10 cellular contexts compared by ENCODE assay signal in genomic region chr20:32830437-32830836, GRCh38. TPM values are rescaled to one million over a fixed set of nuclear protein-coding genes. Genes with fewer than 3 reads are reported as not detected.
DNase-seq lines count a peak whose midpoint lies in the region; ATAC-seq and TF ChIP-seq lines count a peak whose summit lies in the region.
"Had no signal": no experiment of that assay in that cellular context is flagged by ENCODE, and none has a peak within 500 bp of the region (broad histone marks: within the 10 kb centered on the region; RNA-seq: fewer than 3 reads in every experiment).

No MANE protein-coding gene starts in this region.

- no peaks in the 10 kb centered on the region for H3K9me3 Mint-ChIP-seq in stimulated activated naive B cell treated with anti-CD40 and anti-IgM and Interleukin-4, amounts not matched to agents 10 μg/mL and 1 μg/mL and 100 μg/mL, for 72 hours

- no peak overlapping the region for H3K4me3 ChIP-seq in body of pancreas
- H3K4me3 ChIP-seq in kidney epithelial cell (ENCODE audit: low read depth, low read length): no peak overlapping the region
- H3K4me3 ChIP-seq in uterus: no peak overlapping the region

- peak overlapping the region; percentile 49 for H3K27ac Mint-ChIP-seq in stimulated activated naive B cell treated with anti-CD40 and anti-IgM and Interleukin-4, amounts not matched to agents 10 μg/mL and 1 μg/mL and 100 μg/mL, for 72 hours

- H3K27me3 Mint-ChIP-seq in stimulated activated naive B cell treated with anti-CD40 and anti-IgM and Interleukin-4, amounts not matched to agents 10 μg/mL and 1 μg/mL and 100 μg/mL, for 72 hours: no peaks in the 10 kb centered on the region

- H3K4me1 Mint-ChIP-seq in stimulated activated naive B cell treated with anti-CD40 and anti-IgM and Interleukin-4, amounts not matched to agents 10 μg/mL and 1 μg/mL and 100 μg/mL, for 72 hours: peaks cover 8 to 24% of the 10 kb centered on the region in 2 donors

- H3K27ac ChIP-seq in body of pancreas (peak overlapping the region in 2 of 4 donors; percentile 25 to 68), uterus (peak overlapping the region in 1 of 2 donors; percentile 9)

- H3K27me3 ChIP-seq in body of pancreas (no peaks in the 10 kb centered on the region), kidney epithelial cell (ENCODE audit: control insufficient read depth, insufficient read depth, low read length) (no peaks in the 10 kb centered on the region), uterus (no peaks in the 10 kb centered on the region)

- TF ChIP-seq POLR2A in body of pancreas (IDR thresholded peaks at IDR 0.05): no peak
- TF ChIP-seq POLR2A in uterus (IDR thresholded peaks at IDR 0.05): no peak

- H3K4me1 ChIP-seq in body of pancreas: peaks cover 35% of the 10 kb centered on the region
- H3K4me1 ChIP-seq in uterus: no peaks in the 10 kb centered on the region

- peak; percentile 59 for ATAC-seq in body of pancreas
- no peak for ATAC-seq in stimulated activated naive B cell treated with anti-CD40 and anti-IgM and Interleukin-4, amounts not matched to agents 10 μg/mL and 1 μg/mL and 100 μg/mL, for 72 hours (replicated peaks)
- no peak for ATAC-seq in HG02970 (IDR thresholded peaks at IDR 0.05; ENCODE audit: low FRiP score, unreplicated experiment)

- H3K36me3 Mint-ChIP-seq in stimulated activated naive B cell treated with anti-CD40 and anti-IgM and Interleukin-4, amounts not matched to agents 10 μg/mL and 1 μg/mL and 100 μg/mL, for 72 hours: peaks cover 30 to 37% of the 10 kb centered on the region in 2 donors

- DNase-seq in KG1 (lab: John Stamatoyannopoulos, UW) (peak; percentile 26), body of pancreas (peak in 3 of 4 donors; percentile 21 to 74 (median 31)), kidney epithelial cell (ENCODE audit: low read depth) (peak; percentile 16), uterus (no peak), retina (no peak)
- no peak for DNase-seq in stimulated activated naive B cell treated with anti-CD40 and anti-IgM and Interleukin-4, amounts not matched to agents 10 μg/mL and 1 μg/mL and 100 μg/mL, for 72 hours
- no peak for DNase-seq in activated CD4-positive, alpha-beta T cell treated with anti-CD3 and anti-CD28 coated beads for 48 hours
- DNase-seq: aorta; stimulated activated CD4-positive, alpha-beta T cell treated with anti-CD3 and anti-CD28 coated beads, Interleukin-4, amount 100 ng/mL, for 1 hour had no signal

- H3K36me3 ChIP-seq in body of pancreas (replicated peaks in 1 of 2; ENCODE audit: insufficient read depth in 1 of 2, low read depth in 2 of 2) (peaks cover 0 to 3% of the 10 kb centered on the region in 2 donors), kidney epithelial cell (ENCODE audit: control insufficient read depth, insufficient read depth, low read length) (no peaks in the 10 kb centered on the region), uterus (no peaks in the 10 kb centered on the region)

- no peak overlapping the region for H3K4me3 Mint-ChIP-seq in stimulated activated naive B cell treated with anti-CD40 and anti-IgM and Interleukin-4, amounts not matched to agents 10 μg/mL and 1 μg/mL and 100 μg/mL, for 72 hours

- no peaks in the 10 kb centered on the region for H3K9me3 ChIP-seq in body of pancreas
- no peaks in the 10 kb centered on the region for H3K9me3 ChIP-seq in uterus

- WGBS in body of pancreas, 2 donors: 91 to 100% methylated on average over 3 of the region's 3 CpGs

- intact Hi-C loops in body of pancreas (cut with DNase I) (no loop called here), uterus (cut with DNase I; ENCODE audit: low total_unique reads) (no loop called here)

- TF ChIP-seq CTCF in body of pancreas (IDR thresholded peaks at IDR 0.05): no peak
- TF ChIP-seq CTCF in kidney epithelial cell (IDR thresholded peaks at IDR 0.05; ENCODE audit: insufficient read depth, low read length, poor library complexity, severe bottlenecking): no peak
- TF ChIP-seq CTCF in uterus (IDR thresholded peaks at IDR 0.05): no peak

RNA-seq across cellular contexts. Expression of gene MAPRE1, which starts 10.7 kb away (rescaled TPM):
- total RNA-seq in body of pancreas: 10 to 100 TPM; 32.4 to 37.6 TPM
- total RNA-seq in kidney epithelial cell: 88.2 and 92.3 TPM in 2 replicates
- 100 to 1,000 TPM in 2 of 4 donors, 10 to 100 TPM in 2; 44.8 to 112 (median 101) TPM for total RNA-seq in uterus

RNA-seq across cellular contexts. Expression of gene EFCAB8, which starts 28.3 kb away (rescaled TPM):
- total RNA-seq in body of pancreas (under 1 TPM in 1 of 2 donors, not detected in 1; 0.26 TPM), kidney epithelial cell (not detected in 2 replicates), uterus (1 to 10 TPM in 2 of 4 donors, not detected in 2; 1.4 to 1.5 TPM)

Comparison
In these comparisons a context has a peak if more than half of its experiments do, and no peak if none do; other contexts are left out.
1. DNase-seq: peak in KG1 (single experiment), body of pancreas (3 of 4) and kidney epithelial cell (single experiment); none in stimulated activated naive B cell treated with anti-CD40 and anti-IgM and Interleukin-4, amounts not matched to agents 10 μg/mL and 1 μg/mL and 100 μg/mL, for 72 hours (single experiment), activated CD4-positive, alpha-beta T cell treated with anti-CD3 and anti-CD28 coated beads for 48 hours (single experiment), uterus (0 of 2) and retina (single experiment).